18 cellular contexts compared by ENCODE assay signal in the genomic region with DNA sequence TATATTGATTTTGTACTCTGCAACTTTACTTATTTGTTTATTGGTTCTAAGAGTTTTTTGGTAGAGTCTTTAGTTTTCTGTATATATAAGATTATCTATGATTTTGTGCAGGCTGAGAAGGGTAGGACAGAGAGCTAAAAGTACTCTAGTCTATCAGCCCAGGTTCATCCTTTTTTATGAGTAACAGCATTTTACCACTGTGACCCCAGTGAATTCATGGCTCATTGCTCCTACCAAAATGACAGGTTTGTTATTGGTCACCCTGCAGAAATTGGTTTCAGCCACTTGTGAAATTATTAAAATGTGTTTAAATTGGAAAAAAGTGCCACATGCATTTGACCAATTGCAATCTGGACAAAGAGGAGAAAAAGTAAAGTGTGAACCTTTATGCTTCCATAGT.
A peak's percentile ranks its signal among the peaks of the same experiment; 100 is the strongest.
DNase-seq lines count a peak whose midpoint lies in the region; ATAC-seq and FAIRE-seq lines count a peak whose summit lies in the region.
"Had no signal": no experiment of that assay in that cellular context is flagged by ENCODE, and none has a peak within 500 bp of the region (broad histone marks: within the 10 kb centered on the region; RNA-seq: fewer than 3 reads in every experiment).

No MANE protein-coding gene starts in this region.

- no peak for DNase-seq in HTR-8/SVneo (ENCODE audit: insufficient read length, low spot score)
- DNase-seq in aorta, result no peak
- DNase-seq: 8988T; CD4-positive, CD25-positive, alpha-beta regulatory T cell; DMS 273 treated with DMSO at 0.1 percent for 48 hours; DMS79; IMR-90; KBM-7 had no signal

- H3K27me3 ChIP-seq in aorta (ENCODE audit: control insufficient read depth in 1 of 2, insufficient read depth in 2 of 2, low read length in 1 of 2), result no peaks in the 10 kb centered on the region
- H3K27me3 ChIP-seq: BLaER1 treated with 17β-estradiol and CSF1 and Interleukin-3, amounts not matched to agents 10 nM and 100 nM had no signal

- H3K27ac ChIP-seq in aorta (ENCODE audit: low read depth in 1 of 2, low read length in 2 of 2), result no peak overlapping the region
- H3K27ac ChIP-seq: BLaER1 treated with 17β-estradiol and CSF1 and Interleukin-3, amounts not matched to agents 10 nM and 100 nM had no signal

- intact Hi-C loops in aorta (cut with DNase I), result no loop called here

- no peak overlapping the region for H3K4me3 ChIP-seq in aorta (ENCODE audit: low read length in 2 of 2)
- H3K4me3 ChIP-seq: BLaER1 treated with 17β-estradiol and CSF1 and Interleukin-3, amounts not matched to agents 10 nM and 100 nM; GM12878; HAP-1 had no signal

- H3K9me3 ChIP-seq in aorta (ENCODE audit: control insufficient read depth, low read length), result peaks cover 1% of the 10 kb centered on the region
- H3K9me3 ChIP-seq: BLaER1 treated with 17β-estradiol and CSF1 and Interleukin-3, amounts not matched to agents 10 nM and 100 nM; HAP-1 had no signal

- peak; percentile 66 for ATAC-seq in GM18861 (IDR thresholded peaks at IDR 0.05; ENCODE audit: unreplicated experiment)
- ATAC-seq in GM19463 (IDR thresholded peaks at IDR 0.05; ENCODE audit: unreplicated experiment), result peak; percentile 62
- ATAC-seq in HG02981 (IDR thresholded peaks at IDR 0.05; ENCODE audit: unreplicated experiment), result peak; percentile 74
- ATAC-seq in HG03571 (IDR thresholded peaks at IDR 0.05; ENCODE audit: unreplicated experiment), result peak; percentile 49
- ATAC-seq in HG02884 (IDR thresholded peaks at IDR 0.05; ENCODE audit: unreplicated experiment), result no peak
- no peak for ATAC-seq in aorta (ENCODE audit: low FRiP score)
- ATAC-seq: GM12878 had no signal

- no peak for FAIRE-seq in HTR-8/SVneo (lab: Jason Lieb, UNC)
- FAIRE-seq: GM12878, GM18507, H1 had no signal

- H3K4me1 ChIP-seq in aorta (ENCODE audit: control insufficient read depth in 1 of 2, insufficient read depth in 2 of 2, low read length in 2 of 2), result no peaks in the 10 kb centered on the region
- H3K4me1 ChIP-seq: BLaER1 treated with 17β-estradiol and CSF1 and Interleukin-3, amounts not matched to agents 10 nM and 100 nM had no signal

- H3K36me3 ChIP-seq in aorta (ENCODE audit: control insufficient read depth in 1 of 2, insufficient read depth in 2 of 2, low read length in 1 of 2), result no peaks in the 10 kb centered on the region
- H3K36me3 ChIP-seq: BLaER1 treated with 17β-estradiol and CSF1 and Interleukin-3, amounts not matched to agents 10 nM and 100 nM; HAP-1 had no signal

Comparison
In these comparisons a context has a peak if more than half of its experiments do, and no peak if none do; other contexts are left out.
1. ATAC-seq: peak in GM18861 (single experiment), GM19463 (single experiment), HG02981 (single experiment) and HG03571 (single experiment); none in HG02884 (single experiment) and aorta (single experiment).